In the genomic region with DNA sequence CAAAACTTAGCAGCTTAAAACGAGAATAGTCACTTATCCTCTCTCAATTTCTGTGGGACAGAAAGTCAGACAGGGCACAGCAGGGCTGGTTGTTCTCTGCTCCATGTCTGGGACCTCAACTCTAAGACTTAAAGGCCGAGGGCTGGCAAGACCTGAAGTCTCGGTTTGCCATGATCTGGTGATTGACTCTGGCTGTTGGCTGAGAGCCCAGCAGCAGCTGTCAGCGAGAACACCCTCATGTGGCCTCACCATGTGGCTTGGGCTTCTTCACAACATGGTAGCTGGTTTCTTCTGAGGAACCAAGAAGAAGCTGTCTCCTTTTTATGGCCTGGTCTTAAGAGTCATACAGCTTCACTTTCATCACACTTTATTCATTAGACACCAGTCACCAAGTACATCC, we compare ENCODE assay signal across 29 cellular contexts. TPM values are rescaled to one million over a fixed set of nuclear protein-coding genes. Genes with fewer than 3 reads are reported as not detected.
DNase-seq lines count a peak whose midpoint lies in the region; ATAC-seq and TF ChIP-seq lines count a peak whose summit lies in the region.
"Had no signal": no experiment of that assay in that cellular context is flagged by ENCODE, and none has a peak within 500 bp of the region (broad histone marks: within the 10 kb centered on the region; RNA-seq: fewer than 3 reads in every experiment).

No MANE protein-coding gene starts in this region.

- no peaks in the 10 kb centered on the region for H3K27me3 ChIP-seq in prostate gland (replicated peaks; ENCODE audit: insufficient read depth)
- H3K27me3 ChIP-seq: ascending aorta, dorsolateral prefrontal cortex, right lobe of liver, SJCRH30 had no signal

- no peak overlapping the region for H3K4me3 Mint-ChIP-seq in activated CD4-positive, alpha-beta T cell treated with anti-CD3 and anti-CD28 coated beads, Interleukin-2, amount 10 ng/mL, durations not matched to agents 24 days and 14 days

- ATAC-seq in GM18867 (IDR thresholded peaks at IDR 0.05; ENCODE audit: unreplicated experiment): no peak
- ATAC-seq: PC-3, right lobe of liver had no signal

- no peak overlapping the region for H3K27ac Mint-ChIP-seq in activated CD4-positive, alpha-beta T cell treated with anti-CD3 and anti-CD28 coated beads, Interleukin-2, amount 10 ng/mL, durations not matched to agents 24 days and 14 days
- H3K27ac Mint-ChIP-seq: activated naive CD4-positive, alpha-beta T cell treated with anti-CD3 and anti-CD28 coated beads for 36 hours; activated T-cell treated with anti-CD3 and anti-CD28 coated beads, Interleukin-2, amount 50 U/mL, for 24 hours; T-helper 2 cell treated with Interferon-gamma antibody and Interleukin-4, amounts not matched to agents 5 μg/mL and 100 μg/mL, for 36 hours had no signal

- TF ChIP-seq CTCF in GM13976 (IDR thresholded peaks at IDR 0.05; ENCODE audit: borderline replicate concordance, control extremely low read depth, extremely low read depth, insufficient read depth, missing control alignments) (no peak), prostate gland (IDR thresholded peaks at IDR 0.05) (no peak)

- no peaks in the 10 kb centered on the region for H3K9me3 ChIP-seq in prostate gland
- H3K9me3 ChIP-seq: ascending aorta; BLaER1 treated with 17β-estradiol and CSF1 and Interleukin-3, amounts not matched to agents 10 nM and 100 nM; right lobe of liver; SJCRH30; upper lobe of left lung had no signal

- in situ Hi-C loops in GM13976 (cut with MboI; ENCODE audit: low sequenced_read_pairs, unreplicated experiment): no loop called here

- TF ChIP-seq POLR2A in prostate gland (IDR thresholded peaks at IDR 0.05): no peak

- 82% methylated on average over 4 of the region's 4 CpGs for WGBS in prostate gland

- peak; percentile 49 for DNase-seq in activated CD4-positive, alpha-beta T cell treated with anti-CD3 and anti-CD28 coated beads, Interleukin-2, amount 10 ng/mL, durations not matched to agents 24 days and 14 days
- no peak for DNase-seq in activated CD4-positive, alpha-beta T cell treated with anti-CD3 and anti-CD28 coated beads for 48 hours
- DNase-seq in GM13976 (ENCODE audit: low spot score): peak; percentile 11
- DNase-seq in ecto neural progenitor cell (ENCODE audit: low spot score): peak; percentile 26
- peak; percentile 2 for DNase-seq in prostate gland (ENCODE audit: low spot score)
- no peak for DNase-seq in iPS-NIHi11 (ENCODE audit: low spot score)
- DNase-seq in NCI-H1048 (lab: John Stamatoyannopoulos, UW): no peak
- DNase-seq: activated CD4-positive, alpha-beta T cell treated with anti-CD3 and anti-CD28 coated beads, Interleukin-2, amount 50 U/mL, for 48 hours; activated naive CD4-positive, alpha-beta T cell treated with anti-CD3 and anti-CD28 coated beads for 36 hours; activated T-cell treated with anti-CD3 and anti-CD28 coated beads, Interleukin-2, amount 50 U/mL, for 24 hours; dorsolateral prefrontal cortex; EL; foreskin fibroblast; GOT3; hippocampal formation; mesenchymal stem cell; NCI-H187 treated with DMSO at 0.1 percent for 48 hours; NCI-H345; NCI-H82; PC-3; right lobe of liver; stimulated activated CD8-positive, alpha-beta memory T cell treated with anti-CD3 and anti-CD28 coated beads, Interleukin-4, amount 100 ng/mL, for 48 hours; upper lobe of left lung had no signal

- peaks cover 13% of the 10 kb centered on the region for H3K4me1 Mint-ChIP-seq in activated CD4-positive, alpha-beta T cell treated with anti-CD3 and anti-CD28 coated beads, Interleukin-2, amount 10 ng/mL, durations not matched to agents 24 days and 14 days

- H3K4me1 ChIP-seq in prostate gland (replicated peaks): no peaks in the 10 kb centered on the region

- H3K36me3 ChIP-seq in prostate gland: no peaks in the 10 kb centered on the region
- H3K36me3 ChIP-seq: ascending aorta; BLaER1 treated with 17β-estradiol and CSF1 and Interleukin-3, amounts not matched to agents 10 nM and 100 nM; right lobe of liver; SJCRH30; upper lobe of left lung had no signal

- H3K9me3 Mint-ChIP-seq in activated CD4-positive, alpha-beta T cell treated with anti-CD3 and anti-CD28 coated beads, Interleukin-2, amount 10 ng/mL, durations not matched to agents 24 days and 14 days: no peaks in the 10 kb centered on the region
- H3K9me3 Mint-ChIP-seq: activated naive CD4-positive, alpha-beta T cell treated with anti-CD3 and anti-CD28 coated beads for 36 hours; activated T-cell treated with anti-CD3 and anti-CD28 coated beads, Interleukin-2, amount 50 U/mL, for 24 hours; central memory CD8-positive, alpha-beta T cell; T-helper 2 cell treated with Interferon-gamma antibody and Interleukin-4, amounts not matched to agents 5 μg/mL and 100 μg/mL, for 36 hours had no signal

- H3K27ac ChIP-seq in prostate gland: no peak overlapping the region
- H3K27ac ChIP-seq: ascending aorta; BLaER1 treated with 17β-estradiol and CSF1 and Interleukin-3, amounts not matched to agents 10 nM and 100 nM; right lobe of liver; SJCRH30; upper lobe of left lung had no signal

- H3K4me3 ChIP-seq in prostate gland: no peak overlapping the region
- H3K4me3 ChIP-seq: BLaER1 treated with 17β-estradiol and CSF1 and Interleukin-3, amounts not matched to agents 10 nM and 100 nM; right lobe of liver; SJCRH30; upper lobe of left lung had no signal

- no peaks in the 10 kb centered on the region for H3K36me3 Mint-ChIP-seq in activated CD4-positive, alpha-beta T cell treated with anti-CD3 and anti-CD28 coated beads, Interleukin-2, amount 10 ng/mL, durations not matched to agents 24 days and 14 days (ENCODE audit: low read depth)

- intact Hi-C loops in activated CD4-positive, alpha-beta T cell treated with anti-CD3 and anti-CD28 coated beads, Interleukin-2, amount 10 ng/mL, durations not matched to agents 24 days and 14 days (cut with micrococcal nuclease): no loop called here
- intact Hi-C loops in prostate gland (cut with DNase I): no loop called here

- peaks cover 60% of the 10 kb centered on the region for H3K27me3 Mint-ChIP-seq in activated CD4-positive, alpha-beta T cell treated with anti-CD3 and anti-CD28 coated beads, Interleukin-2, amount 10 ng/mL, durations not matched to agents 24 days and 14 days

RNA-seq across cellular contexts. Expression of a gene that starts 1.7 kb away (rescaled TPM):
- total RNA-seq in activated CD4-positive, alpha-beta T cell treated with anti-CD3 and anti-CD28 coated beads, Interleukin-2, amount 10 ng/mL, durations not matched to agents 24 days and 14 days: 5.8 and 6.9 TPM in 2 replicates
- total RNA-seq in prostate gland: 10 to 100 TPM in 1 of 2 donors, 1 to 10 TPM in 1; 2.1 to 19.8 TPM

RNA-seq across cellular contexts. Expression of a gene that starts 53.1 kb away (rescaled TPM):
- 16.4 and 17.2 TPM in 2 replicates for total RNA-seq in activated CD4-positive, alpha-beta T cell treated with anti-CD3 and anti-CD28 coated beads, Interleukin-2, amount 10 ng/mL, durations not matched to agents 24 days and 14 days
- total RNA-seq in prostate gland: 10 to 100 TPM; 10.3 to 58.8 TPM

Comparison
In these comparisons a context has a peak if more than half of its experiments do, and no peak if none do; other contexts are left out.
1. DNase-seq: peak in activated CD4-positive, alpha-beta T cell treated with anti-CD3 and anti-CD28 coated beads, Interleukin-2, amount 10 ng/mL, durations not matched to agents 24 days and 14 days (single experiment), GM13976 (single experiment), ecto neural progenitor cell (single experiment) and prostate gland (single experiment); none in activated CD4-positive, alpha-beta T cell treated with anti-CD3 and anti-CD28 coated beads for 48 hours (single experiment), iPS-NIHi11 (single experiment) and NCI-H1048 (single experiment).